Comparison of ENCODE assay signal across 17 cellular contexts in genomic region chr17:73069164-73069774, GRCh38. TPM values are rescaled to one million over a fixed set of nuclear protein-coding genes. Genes with fewer than 3 reads are reported as not detected.
DNase-seq lines count a peak whose midpoint lies in the region; ATAC-seq and TF ChIP-seq lines count a peak whose summit lies in the region.
"Had no signal": no experiment of that assay in that cellular context is flagged by ENCODE, and none has a peak within 500 bp of the region (broad histone marks: within the 10 kb centered on the region; RNA-seq: fewer than 3 reads in every experiment).

No MANE protein-coding gene starts in this region.

- H3K23ac ChIP-seq in mesenchymal stem cell (ENCODE audit: low read length in 2 of 2), result no peak overlapping the region

- CTCF ChIA-PET in activated CD8-positive, alpha-beta T cell treated with anti-CD3 and anti-CD28 coated beads, Interleukin-2, amount 10 ng/mL, durations not matched to agents 7 days and 5 days (lab: Charles Lee), result no interaction called here

- peaks cover under 1% of the 10 kb centered on the region for H3K4me1 Mint-ChIP-seq in activated CD8-positive, alpha-beta T cell treated with anti-CD3 and anti-CD28 coated beads, Interleukin-2, amount 10 ng/mL, durations not matched to agents 7 days and 5 days (ENCODE audit: low read depth)
- H3K4me1 Mint-ChIP-seq: activated CD8-positive, alpha-beta memory T cell treated with anti-CD3 and anti-CD28 coated beads, Interleukin-2, amount 10 ng/mL, durations not matched to agents 7 days and 5 days had no signal

- no peak overlapping the region for H3K4me3 Mint-ChIP-seq in activated CD8-positive, alpha-beta T cell treated with anti-CD3 and anti-CD28 coated beads, Interleukin-2, amount 10 ng/mL, durations not matched to agents 7 days and 5 days
- H3K4me3 Mint-ChIP-seq: activated CD8-positive, alpha-beta memory T cell treated with anti-CD3 and anti-CD28 coated beads, Interleukin-2, amount 10 ng/mL, durations not matched to agents 7 days and 5 days had no signal

- H3K36me3 ChIP-seq in mesenchymal stem cell (ENCODE audit: control insufficient read depth in 1 of 2, insufficient read depth in 2 of 2, low read depth in 1 of 2, low read length in 2 of 2), result peaks cover 0 to 6% of the 10 kb centered on the region in 2 experiments
- H3K36me3 ChIP-seq: adrenal gland, cardiac muscle cell had no signal

- peaks cover 9% of the 10 kb centered on the region for H3K36me3 Mint-ChIP-seq in activated CD8-positive, alpha-beta T cell treated with anti-CD3 and anti-CD28 coated beads, Interleukin-2, amount 10 ng/mL, durations not matched to agents 7 days and 5 days (ENCODE audit: low read depth)

- no peak overlapping the region for H3K18ac ChIP-seq in mesenchymal stem cell (ENCODE audit: low read depth in 1 of 2, low read length in 2 of 2)

- no peak for TF ChIP-seq CTCF in AG09319 (IDR thresholded peaks at IDR 0.05; ENCODE audit: low read depth, low read length)

- no peaks in the 10 kb centered on the region for H3K27me3 Mint-ChIP-seq in activated CD8-positive, alpha-beta T cell treated with anti-CD3 and anti-CD28 coated beads, Interleukin-2, amount 10 ng/mL, durations not matched to agents 7 days and 5 days (ENCODE audit: low read depth)
- H3K27me3 Mint-ChIP-seq: activated CD8-positive, alpha-beta memory T cell treated with anti-CD3 and anti-CD28 coated beads, Interleukin-2, amount 10 ng/mL, durations not matched to agents 7 days and 5 days had no signal

- H2BK15ac ChIP-seq in mesenchymal stem cell (ENCODE audit: low read depth, poor library complexity, severe bottlenecking), result no peak overlapping the region

- H3K9me3 Mint-ChIP-seq in activated CD8-positive, alpha-beta T cell treated with anti-CD3 and anti-CD28 coated beads, Interleukin-2, amount 10 ng/mL, durations not matched to agents 7 days and 5 days (ENCODE audit: insufficient read depth), result no peaks in the 10 kb centered on the region

- no peak overlapping the region for H2AFZ ChIP-seq in mesenchymal stem cell (ENCODE audit: low read depth, low read length)

- WGBS in mesenchymal stem cell, result 65% methylated on average over 4 of the region's 5 CpGs

- no peaks in the 10 kb centered on the region for H3K9me3 ChIP-seq in mesenchymal stem cell (ENCODE audit: control insufficient read depth, low read length)
- H3K9me3 ChIP-seq: adrenal gland had no signal

- POLR2A ChIA-PET in activated CD8-positive, alpha-beta T cell treated with anti-CD3 and anti-CD28 coated beads, Interleukin-2, amount 10 ng/mL, durations not matched to agents 7 days and 5 days (lab: Charles Lee), result interaction anchor here (0.9 to 1.1 kb wide), 2 partner anchors 23 to 476 kb away, joined by 3 to 4 read pairs; partner anchors contain the start of gene SLC39A11

- H4K8ac ChIP-seq in mesenchymal stem cell (ENCODE audit: low read length), result no peak overlapping the region

- H3K27ac ChIP-seq in mesenchymal stem cell (ENCODE audit: low read length, poor library complexity, severe bottlenecking), result no peak overlapping the region
- H3K27ac ChIP-seq: adrenal gland, cardiac muscle cell had no signal

- no peak overlapping the region for H4K91ac ChIP-seq in mesenchymal stem cell (ENCODE audit: low read length)

- H3K4me3 ChIP-seq in mesenchymal stem cell (ENCODE audit: insufficient read depth in 1 of 2, low read depth in 1 of 2, low read length in 2 of 2), result no peak overlapping the region
- H3K4me3 ChIP-seq: adrenal gland, cardiac muscle cell had no signal

- H2BK5ac ChIP-seq in mesenchymal stem cell (ENCODE audit: low read depth, low read length, poor library complexity, severe bottlenecking), result no peak overlapping the region

- H3K27ac Mint-ChIP-seq in activated CD8-positive, alpha-beta T cell treated with anti-CD3 and anti-CD28 coated beads, Interleukin-2, amount 10 ng/mL, durations not matched to agents 7 days and 5 days, result no peak overlapping the region
- H3K27ac Mint-ChIP-seq: activated CD8-positive, alpha-beta memory T cell treated with anti-CD3 and anti-CD28 coated beads, Interleukin-2, amount 10 ng/mL, durations not matched to agents 7 days and 5 days had no signal

- no peak overlapping the region for H2BK12ac ChIP-seq in mesenchymal stem cell (ENCODE audit: low read length in 2 of 2)

- H3K4me2 ChIP-seq in mesenchymal stem cell (ENCODE audit: low read length, poor library complexity, severe bottlenecking), result no peak overlapping the region

- DNase-seq in AG09319 (ENCODE audit: extremely low read depth, low read depth), result peak; percentile 28
- peak; percentile 80 for DNase-seq in DMS79 (lab: John Stamatoyannopoulos, UW)
- DNase-seq in NCI-H446 treated with DMSO at 0.1 percent for 48 hours (lab: John Stamatoyannopoulos, UW), result peak; percentile 58
- DNase-seq in mesenchymal stem cell, result peak; percentile 12
- DNase-seq in activated CD8-positive, alpha-beta T cell treated with anti-CD3 and anti-CD28 coated beads, Interleukin-2, amount 10 ng/mL, durations not matched to agents 7 days and 5 days, result no peak
- no peak for DNase-seq in HuH-7 (ENCODE audit: low spot score)
- DNase-seq in activated CD4-positive, CD25-positive, alpha-beta regulatory T cell treated with anti-CD3 and anti-CD28 coated beads, Interleukin-2, amount 50 U/mL, for 72 hours, result no peak
- DNase-seq: activated CD8-positive, alpha-beta memory T cell treated with anti-CD3 and anti-CD28 coated beads, Interleukin-2, amount 10 ng/mL, durations not matched to agents 7 days and 5 days; activated effector memory CD4-positive, alpha-beta T cell treated with anti-CD3 and anti-CD28 coated beads, Interleukin-2, amount 50 U/mL, for 16 hours; adrenal gland; glutamatergic neuron; left ventricle myocardium superior; NCI-H1694; right cardiac atrium; stimulated activated naive CD8-positive, alpha-beta T cell treated with anti-CD3 and anti-CD28 coated beads, Interleukin-15, Interleukin-2, amounts not matched to agents 100 U/mL and 50 U/mL, for 24 hours had no signal

- peaks cover 8% of the 10 kb centered on the region for H3K79me1 ChIP-seq in mesenchymal stem cell (replicated peaks; ENCODE audit: low read length, poor library complexity, severe bottlenecking)

- ATAC-seq in activated CD8-positive, alpha-beta T cell treated with anti-CD3 and anti-CD28 coated beads, Interleukin-2, amount 10 ng/mL, durations not matched to agents 7 days and 5 days, result no peak
- ATAC-seq in HG02885 (IDR thresholded peaks at IDR 0.05; ENCODE audit: poor library complexity, unreplicated experiment), result no peak
- ATAC-seq: activated CD8-positive, alpha-beta memory T cell treated with anti-CD3 and anti-CD28 coated beads, Interleukin-2, amount 10 ng/mL, durations not matched to agents 7 days and 5 days; left ventricle myocardium superior; stimulated activated naive CD8-positive, alpha-beta T cell treated with anti-CD3 and anti-CD28 coated beads, Interleukin-15, Interleukin-2, amounts not matched to agents 100 U/mL and 50 U/mL, for 24 hours had no signal

- H3K4ac ChIP-seq in mesenchymal stem cell (ENCODE audit: low read depth in 1 of 2, low read length in 2 of 2), result no peak overlapping the region

- H3K9ac ChIP-seq in mesenchymal stem cell (ENCODE audit: low read length), result no peak overlapping the region

- H3K4me1 ChIP-seq in mesenchymal stem cell (ENCODE audit: control insufficient read depth, insufficient read depth, low read depth, low read length), result peaks cover 6% of the 10 kb centered on the region
- H3K4me1 ChIP-seq: adrenal gland had no signal

- no peak overlapping the region for H2AK5ac ChIP-seq in mesenchymal stem cell (ENCODE audit: low read length, severe bottlenecking)

- H3K27me3 ChIP-seq in mesenchymal stem cell (ENCODE audit: control insufficient read depth in 1 of 2, insufficient read depth in 1 of 2, low read length in 2 of 2), result no peaks in the 10 kb centered on the region
- H3K27me3 ChIP-seq: adrenal gland, cardiac muscle cell had no signal

- H2BK120ac ChIP-seq in mesenchymal stem cell (ENCODE audit: low read depth, low read length), result no peak overlapping the region

- H3K14ac ChIP-seq in mesenchymal stem cell (ENCODE audit: low read length in 2 of 2), result no peak overlapping the region

RNA-seq across cellular contexts. Expression of gene SLC39A11, which starts 23.2 kb away (rescaled TPM):
- polyA plus RNA-seq in mesenchymal stem cell (2013, experiment 1 of 2), result 13.4 TPM
- 12.8 TPM for polyA plus RNA-seq in mesenchymal stem cell (2013, experiment 2 of 2)
- total RNA-seq in activated CD8-positive, alpha-beta T cell treated with anti-CD3 and anti-CD28 coated beads, Interleukin-2, amount 10 ng/mL, durations not matched to agents 7 days and 5 days, result 10 to 100 TPM; 20.2 to 20.5 TPM

Comparison
In these comparisons a context has a peak if more than half of its experiments do, and no peak if none do; other contexts are left out.
1. DNase-seq: peak in AG09319 (single experiment), DMS79 (single experiment), NCI-H446 treated with DMSO at 0.1 percent for 48 hours (single experiment) and mesenchymal stem cell (single experiment); none in activated CD8-positive, alpha-beta T cell treated with anti-CD3 and anti-CD28 coated beads, Interleukin-2, amount 10 ng/mL, durations not matched to agents 7 days and 5 days (single experiment), HuH-7 (single experiment) and activated CD4-positive, CD25-positive, alpha-beta regulatory T cell treated with anti-CD3 and anti-CD28 coated beads, Interleukin-2, amount 50 U/mL, for 72 hours (single experiment).